In the genomic region with DNA sequence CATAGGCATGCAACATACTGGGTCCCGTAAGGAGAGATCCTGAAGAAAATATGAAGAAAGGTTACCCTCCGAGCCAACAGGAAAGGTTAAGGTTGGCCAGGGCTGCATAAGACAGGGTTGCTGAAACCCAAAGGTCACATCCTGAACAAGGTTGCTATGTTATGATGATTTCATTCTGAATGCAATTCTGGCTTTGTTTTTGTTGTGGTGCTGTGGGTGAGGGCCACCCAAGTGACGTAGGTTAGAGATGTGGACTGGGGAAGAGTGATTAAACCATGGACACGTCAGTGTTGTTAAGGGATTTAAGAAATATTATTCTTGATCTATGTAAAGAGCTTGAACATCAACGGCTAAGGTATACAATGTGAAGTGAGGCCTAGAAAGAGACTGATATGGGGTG, we compare ENCODE assay signal across 8 cellular contexts. TPM values are rescaled to one million over a fixed set of nuclear protein-coding genes. Genes with fewer than 3 reads are reported as not detected.
DNase-seq lines count a peak whose midpoint lies in the region; ATAC-seq, FAIRE-seq and TF ChIP-seq lines count a peak whose summit lies in the region.

No MANE protein-coding gene starts in this region.

- FAIRE-seq in small intestine (lab: Jason Lieb, UNC), result no peak

- H3K9me3 ChIP-seq in cardiac muscle cell (ENCODE audit: low read depth) (no peaks in the 10 kb centered on the region), small intestine (ENCODE audit: control insufficient read depth, low read depth) (no peaks in the 10 kb centered on the region)

- H3K36me3 ChIP-seq in cardiac muscle cell (no peaks in the 10 kb centered on the region), small intestine (ENCODE audit: control insufficient read depth in 2 of 2, insufficient read depth in 2 of 2, low read length in 2 of 2) (no peaks in the 10 kb centered on the region)

- H3K4me1 Mint-ChIP-seq in activated T-helper 17 cell treated with anti-CD3 and anti-CD28 coated beads, Interleukin-2, amount 50 U/mL, for 72 hours, result peaks cover 16% of the 10 kb centered on the region

- no peaks in the 10 kb centered on the region for H3K36me3 Mint-ChIP-seq in activated T-helper 17 cell treated with anti-CD3 and anti-CD28 coated beads, Interleukin-2, amount 50 U/mL, for 72 hours (ENCODE audit: low read depth)

- peak overlapping the region; percentile 50 for H3K4me3 Mint-ChIP-seq in activated T-helper 17 cell treated with anti-CD3 and anti-CD28 coated beads, Interleukin-2, amount 50 U/mL, for 72 hours

- H3K4me3 ChIP-seq in cardiac muscle cell, result no peak overlapping the region
- H3K4me3 ChIP-seq in small intestine (ENCODE audit: low read depth in 1 of 2, low read length in 2 of 2), result no peak overlapping the region

- H3K27ac ChIP-seq in cardiac muscle cell (peak overlapping the region; percentile 75), small intestine (ENCODE audit: low read depth in 1 of 2, low read length in 1 of 2) (peak overlapping the region in 1 of 2 donors; percentile 76)

- H3K27me3 ChIP-seq in cardiac muscle cell, result no peaks in the 10 kb centered on the region
- H3K27me3 ChIP-seq in small intestine (ENCODE audit: control insufficient read depth in 2 of 2, insufficient read depth in 2 of 2, low read length in 2 of 2), result no peaks in the 10 kb centered on the region

- no peak for TF ChIP-seq CTCF in cardiac muscle cell (IDR thresholded peaks at IDR 0.05; ENCODE audit: low read depth, low read length)

- H3K27me3 Mint-ChIP-seq in activated T-helper 17 cell treated with anti-CD3 and anti-CD28 coated beads, Interleukin-2, amount 50 U/mL, for 72 hours, result no peaks in the 10 kb centered on the region

- H3K4me1 ChIP-seq in cardiac muscle cell (ENCODE audit: low read depth), result peaks cover 52% of the 10 kb centered on the region
- H3K4me1 ChIP-seq in small intestine (ENCODE audit: control insufficient read depth in 2 of 2, insufficient read depth in 1 of 2, low read depth in 1 of 2, low read length in 1 of 2), result no peaks in the 10 kb centered on the region

- peak overlapping the region; percentile 85 for H3K27ac Mint-ChIP-seq in activated T-helper 17 cell treated with anti-CD3 and anti-CD28 coated beads, Interleukin-2, amount 50 U/mL, for 72 hours

- ATAC-seq in GM19351 (IDR thresholded peaks at IDR 0.05; ENCODE audit: unreplicated experiment) (peak; percentile 41), GM21526 (IDR thresholded peaks at IDR 0.05; ENCODE audit: low FRiP score, unreplicated experiment) (no peak), HG02884 (IDR thresholded peaks at IDR 0.05; ENCODE audit: unreplicated experiment) (no peak)
- ATAC-seq in activated T-helper 17 cell treated with anti-CD3 and anti-CD28 coated beads, Interleukin-2, amount 50 U/mL, for 72 hours (replicated peaks), result peak; percentile 78

- peak in 1 of 2 donors; percentile 87 for DNase-seq in cardiac muscle cell (ENCODE audit: low read depth in 1 of 2, low spot score in 1 of 2)
- peak; percentile 16 for DNase-seq in small intestine
- DNase-seq in NCI-H1417 treated with DMSO at 0.1 percent for 48 hours (lab: John Stamatoyannopoulos, UW), result no peak
- DNase-seq in ureter (ENCODE audit: low spot score), result no peak

- no peaks in the 10 kb centered on the region for H3K9me3 Mint-ChIP-seq in activated T-helper 17 cell treated with anti-CD3 and anti-CD28 coated beads, Interleukin-2, amount 50 U/mL, for 72 hours

- 49 to 74% (median 64%) methylated on average over 5 of the region's 5 CpGs for WGBS in small intestine, 3 donors

RNA-seq across cellular contexts. Expression of gene ZEB2, which starts 60.0 kb away (rescaled TPM):
- total RNA-seq in activated T-helper 17 cell treated with anti-CD3 and anti-CD28 coated beads, Interleukin-2, amount 50 U/mL, for 72 hours, result 10 to 100 TPM; 27.6 to 44.1 TPM
- total RNA-seq in cardiac muscle cell, result 27.0 and 41.2 TPM in 2 replicates
- polyA plus RNA-seq in cardiac muscle cell, result 16.8 and 17.9 TPM in 2 replicates
- polyA plus RNA-seq in small intestine, result 10 to 100 TPM in 2 of 3 donors, 1 to 10 TPM in 1; 2.0 to 18.5 (median 12.2) TPM
- 92.4 TPM for total RNA-seq in ureter

Comparison
In these comparisons a context has a peak if more than half of its experiments do, and no peak if none do; other contexts are left out.
1. ATAC-seq: peak in GM19351 (single experiment) and activated T-helper 17 cell treated with anti-CD3 and anti-CD28 coated beads, Interleukin-2, amount 50 U/mL, for 72 hours (single experiment); none in GM21526 (single experiment) and HG02884 (single experiment).